In genomic region chr20:51995038-51995437, GRCh38 we compare ENCODE assay signal across 1 cellular context.
TF ChIP-seq lines count a peak whose summit lies in the region.

No MANE protein-coding gene starts in this region.

TF ChIP-seq in endothelial cell of umbilical vein, 7 proteins besides CTCF, POLR2A, EP300 and RAD21:
- TF ChIP-seq POLR2AphosphoS5 (IDR thresholded peaks at IDR 0.05; ENCODE audit: insufficient read depth, low read depth, low read length) (no peak), JUN (IDR thresholded peaks at IDR 0.05; ENCODE audit: borderline replicate concordance, insufficient read depth, insufficient read length, low read depth) (no peak), MYC (IDR thresholded peaks at IDR 0.05; ENCODE audit: low read depth, low read length) (no peak), MAX (IDR thresholded peaks at IDR 0.05; ENCODE audit: insufficient read depth, insufficient read length) (no peak), FOS (IDR thresholded peaks at IDR 0.05; ENCODE audit: borderline replicate concordance, insufficient read depth, low read length) (no peak), EZH2 (IDR thresholded peaks at IDR 0.05; ENCODE audit: borderline replicate concordance, low read depth, low read length, severe bottlenecking) (no peak), GATA2 (IDR thresholded peaks at IDR 0.05; ENCODE audit: insufficient read depth, insufficient read length, low read depth, low read length) (no peak)
